ENCODE assay signal across 14 cellular contexts in the genomic region with DNA sequence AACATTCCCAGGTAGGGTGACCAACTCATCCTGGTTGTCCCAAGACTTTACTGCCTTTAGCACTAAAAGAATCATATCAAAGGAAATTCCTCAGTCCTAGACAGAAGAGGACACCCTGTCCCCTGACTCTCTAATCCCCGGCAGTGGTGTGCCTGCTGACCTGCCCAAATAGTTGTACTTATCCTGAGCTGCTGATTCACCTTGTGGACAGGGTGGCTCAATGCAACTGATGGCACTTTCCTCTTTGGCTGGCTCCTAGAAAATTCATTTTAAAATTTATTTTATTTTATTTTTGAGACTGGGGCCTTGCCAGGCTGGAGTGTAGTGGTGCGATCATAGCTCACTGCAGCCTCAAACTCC.
DNase-seq lines count a peak whose midpoint lies in the region; ATAC-seq, FAIRE-seq and TF ChIP-seq lines count a peak whose summit lies in the region.
"Had no signal": no experiment of that assay in that cellular context is flagged by ENCODE, and none has a peak within 500 bp of the region (broad histone marks: within the 10 kb centered on the region; RNA-seq: fewer than 3 reads in every experiment).

No MANE protein-coding gene starts in this region.

- TF ChIP-seq EP300 in HepG2 (IDR thresholded peaks at IDR 0.05; ENCODE audit: low read depth in 2 of 2, low read length in 2 of 2) (no peak), HepG2 (CRISPR knock-in tag; IDR thresholded peaks at IDR 0.05; ENCODE audit: borderline replicate concordance) (no peak)

- H3K27me3 ChIP-seq in liver (ENCODE audit: control insufficient read depth in 4 of 4, insufficient read depth in 4 of 4, low read length in 3 of 4) (no peaks in the 10 kb centered on the region), HepG2 (ENCODE audit: control insufficient read depth in 1 of 2, insufficient read depth in 2 of 2, low read length in 2 of 2) (no peaks in the 10 kb centered on the region; a peak in 2 of 5 replicates), foreskin keratinocyte (no peaks in the 10 kb centered on the region), pancreas (no peaks in the 10 kb centered on the region)

- BruUV-seq in HepG2 (replicated peaks; lab: Mats Ljungman, UMichigan): no TSS peak

- no peak overlapping the region for H2AFZ ChIP-seq in HepG2 (ENCODE audit: low read length)

- no peaks in the 10 kb centered on the region for H3K79me2 ChIP-seq in HepG2 (ENCODE audit: insufficient read depth, low read length)

- H3K9me3 ChIP-seq in liver (ENCODE audit: control insufficient read depth in 4 of 4, low read length in 3 of 4): no peaks in the 10 kb centered on the region
- no peaks in the 10 kb centered on the region for H3K9me3 ChIP-seq in HepG2 (ENCODE audit: low read length)
- no peaks in the 10 kb centered on the region for H3K9me3 ChIP-seq in pancreas

- peak; percentile 26 to 38 for TF ChIP-seq RAD21 in liver (IDR thresholded peaks at IDR 0.05)
- no peak for TF ChIP-seq RAD21 in HepG2 (CRISPR knock-in tag; IDR thresholded peaks at IDR 0.05)

- DNase-seq in HepG2 (ENCODE audit: low spot score) (no peak), foreskin keratinocyte (peak in 1 of 2 donors; percentile 46), pancreas (no peak), ureter (ENCODE audit: low spot score) (no peak), HUDEP-2 (lab: John Stamatoyannopoulos, UW; ENCODE audit: unreplicated experiment in 76 of 76) (no peak), OCI-M1 (lab: John Stamatoyannopoulos, UW) (no peak)
- no peak for DNase-seq in activated T-cell treated with anti-CD3 and anti-CD28 coated beads, Interleukin-2, amount 50 U/mL, for 4 hours
- DNase-seq: activated naive CD8-positive, alpha-beta T cell treated with anti-CD3 and anti-CD28 coated beads for 36 hours; left colon; NCI-H1092 treated with DMSO at 0.1 percent for 48 hours; occipital lobe had no signal

- no peak for ATAC-seq in HepG2
- ATAC-seq in foreskin keratinocyte: no peak
- peak; percentile 39 to 66 (median 57) for ATAC-seq in pancreas
- no peak for ATAC-seq in activated T-cell treated with anti-CD3 and anti-CD28 coated beads, Interleukin-2, amount 50 U/mL, for 4 hours
- ATAC-seq: left colon had no signal

- H3K4me1 Mint-ChIP-seq in activated T-cell treated with anti-CD3 and anti-CD28 coated beads, Interleukin-2, amount 50 U/mL, for 4 hours (ENCODE audit: low read depth): no peaks in the 10 kb centered on the region

- no peaks in the 10 kb centered on the region for H3K36me3 Mint-ChIP-seq in activated T-cell treated with anti-CD3 and anti-CD28 coated beads, Interleukin-2, amount 50 U/mL, for 4 hours (ENCODE audit: insufficient read depth)
- H3K36me3 Mint-ChIP-seq: activated naive CD8-positive, alpha-beta T cell treated with anti-CD3 and anti-CD28 coated beads for 36 hours had no signal

- intact Hi-C loops in HepG2 (cut with micrococcal nuclease; ENCODE audit: unreplicated experiment): no loop called here
- intact Hi-C loops in pancreas (cut with DNase I): no loop called here

- no peaks in the 10 kb centered on the region for H3K36me3 ChIP-seq in liver (ENCODE audit: control insufficient read depth in 4 of 4, insufficient read depth in 3 of 4, low read depth in 1 of 4, low read length in 3 of 4)
- no peaks in the 10 kb centered on the region for H3K36me3 ChIP-seq in HepG2 (replicated peaks in 1 of 2; ENCODE audit: control insufficient read depth in 1 of 2, insufficient read depth in 2 of 2, low read length in 2 of 2)
- no peaks in the 10 kb centered on the region for H3K36me3 ChIP-seq in pancreas

- CTCF ChIA-PET in HepG2 (lab: Yijun Ruan, JAX; ENCODE audit: low intra/inter-chr PET ratio, low total read pairs): no interaction called here

- 60% methylated on average over 2 of the region's 2 CpGs for WGBS in liver
- WGBS in HepG2 (ENCODE audit: low lambda C conversion rate): 81% methylated on average over 1 of the region's 2 CpGs
- WGBS in pancreas, 2 donors: 55 to 87% methylated on average over 2 of the region's 2 CpGs

- H3K4me3 ChIP-seq in liver (ENCODE audit: low read depth in 1 of 3, low read length in 3 of 3): peak overlapping the region in 1 of 3 donors; percentile 19
- no peak overlapping the region for H3K4me3 ChIP-seq in HepG2 (replicated peaks in 1 of 3; ENCODE audit: insufficient read depth in 1 of 3, low read depth in 2 of 3, low read length in 3 of 3)
- no peak overlapping the region for H3K4me3 ChIP-seq in pancreas

- peak; percentile 19 for TF ChIP-seq CTCF in liver (IDR thresholded peaks at IDR 0.05; ENCODE audit: low read depth, low read length, missing input control)
- no peak for TF ChIP-seq CTCF in HepG2 (CRISPR knock-in tag; IDR thresholded peaks at IDR 0.05)
- TF ChIP-seq CTCF in foreskin keratinocyte (conservative IDR thresholded peaks at IDR 0.05): peak; percentile 49
- TF ChIP-seq CTCF in pancreas (IDR thresholded peaks at IDR 0.05): no peak

- no peak overlapping the region for H3K4me3 Mint-ChIP-seq in activated T-cell treated with anti-CD3 and anti-CD28 coated beads, Interleukin-2, amount 50 U/mL, for 4 hours
- H3K4me3 Mint-ChIP-seq: activated naive CD8-positive, alpha-beta T cell treated with anti-CD3 and anti-CD28 coated beads for 36 hours; T-helper 1 cell treated with Interleukin-12 subunit alpha and Interleukin-12 subunit beta and Interleukin-4 antibody, amounts not matched to agents 30 μg/mL and 1 μg/mL, for 36 hours had no signal

- H3K4me1 ChIP-seq in liver (ENCODE audit: control insufficient read depth in 4 of 4, insufficient read depth in 4 of 4, low read length in 3 of 4): peaks cover 9 to 36% (median 25%) of the 10 kb centered on the region in 4 donors
- H3K4me1 ChIP-seq in HepG2 (ENCODE audit: insufficient read depth, low read length): no peaks in the 10 kb centered on the region
- peaks cover 38% of the 10 kb centered on the region for H3K4me1 ChIP-seq in foreskin keratinocyte
- H3K4me1 ChIP-seq in pancreas: peaks cover 15 to 48% (median 34%) of the 10 kb centered on the region in 3 donors

- H3K27ac ChIP-seq in liver (ENCODE audit: low read depth in 1 of 2, low read length in 2 of 2) (peak overlapping the region; percentile 81 to 83), HepG2 (ENCODE audit: extremely low read length, insufficient read depth, low read length) (no peak overlapping the region), foreskin keratinocyte (peak overlapping the region; percentile 98), pancreas (peak overlapping the region; percentile 66 to 86 (median 74))

- no peak for TF ChIP-seq POLR2A in HepG2 (IDR thresholded peaks at IDR 0.05; ENCODE audit: insufficient read depth in 1 of 2, low read depth in 2 of 2, low read length in 2 of 2)

- in situ Hi-C loops in HepG2 (cut with HindIII; ENCODE audit: extremely low pct_ligation_motif_present, low pct_unique_long_range_greater_than_20kb): no loop called here

- FAIRE-seq in HepG2 (lab: Jason Lieb, UNC) (no peak), pancreas (lab: Jason Lieb, UNC) (no peak)
- FAIRE-seq: A204.1 had no signal

- H3K27me3 Mint-ChIP-seq in activated T-cell treated with anti-CD3 and anti-CD28 coated beads, Interleukin-2, amount 50 U/mL, for 4 hours (ENCODE audit: low read depth): peaks cover 2% of the 10 kb centered on the region

- H4K20me1 ChIP-seq in HepG2 (ENCODE audit: insufficient read depth, low read length): no peaks in the 10 kb centered on the region

- no peak overlapping the region for H3K4me2 ChIP-seq in HepG2 (ENCODE audit: low read depth, low read length)

- peak overlapping the region; percentile 3 to 69 for H3K9ac ChIP-seq in liver (ENCODE audit: low read depth in 1 of 2, low read length in 2 of 2)
- no peak overlapping the region for H3K9ac ChIP-seq in HepG2 (ENCODE audit: insufficient read depth, low read depth, low read length)

- H3K9me3 Mint-ChIP-seq in activated T-cell treated with anti-CD3 and anti-CD28 coated beads, Interleukin-2, amount 50 U/mL, for 4 hours: no peaks in the 10 kb centered on the region
- H3K9me3 Mint-ChIP-seq: activated naive CD8-positive, alpha-beta T cell treated with anti-CD3 and anti-CD28 coated beads for 36 hours; T-helper 1 cell treated with Interleukin-12 subunit alpha and Interleukin-12 subunit beta and Interleukin-4 antibody, amounts not matched to agents 30 μg/mL and 1 μg/mL, for 36 hours had no signal

- POLR2A ChIA-PET in HepG2 (lab: Yijun Ruan, JAX): no interaction called here

TF ChIP-seq in liver, 16 proteins besides CTCF, POLR2A, EP300 and RAD21 (continues in another document):
- TF ChIP-seq FOXA1 (IDR thresholded peaks at IDR 0.05) (no peak), EGR1 (IDR thresholded peaks at IDR 0.05; ENCODE audit: low read depth in 2 of 2) (no peak)

TF ChIP-seq in HepG2, 621 proteins besides CTCF, POLR2A, EP300 and RAD21:
- TF ChIP-seq ZBTB21 (CRISPR knock-in tag; IDR thresholded peaks at IDR 0.05) (no peak), ZNF644 (CRISPR knock-in tag; IDR thresholded peaks at IDR 0.05; ENCODE audit: low read depth) (no peak)

Comparison
In these comparisons a context has a peak if more than half of its experiments do, and no peak if none do; other contexts are left out.
1. CTCF ChIP-seq: peak in liver (single experiment) and foreskin keratinocyte (single experiment); none in HepG2 (single experiment) and pancreas (0 of 4).
2. ATAC-seq: peak in pancreas (4 of 4); none in HepG2 (single experiment), foreskin keratinocyte (single experiment) and activated T-cell treated with anti-CD3 and anti-CD28 coated beads, Interleukin-2, amount 50 U/mL, for 4 hours (0 of 2).